ENCODE assay signal across 8 cellular contexts in genomic region chr3:4351164-4351855, GRCh38. TPM values are rescaled to one million over a fixed set of nuclear protein-coding genes. Genes with fewer than 3 reads are reported as not detected.
DNase-seq lines count a peak whose midpoint lies in the region; ATAC-seq lines count a peak whose summit lies in the region.

No MANE protein-coding gene starts in this region.

- DNase-seq in activated CD4-positive, alpha-beta T cell treated with anti-CD3 and anti-CD28 coated beads for 4 hours = peak; percentile 41 to 55
- DNase-seq in globus pallidus (ENCODE audit: low spot score) (peak; percentile 16), hepatic stellate cell (ENCODE audit: low spot score) (no peak), ureter (ENCODE audit: low spot score) (no peak), NCI-H187 (lab: John Stamatoyannopoulos, UW) (no peak)
- peak; percentile 7 to 62 for DNase-seq in stimulated activated CD4-positive, alpha-beta T cell treated with anti-CD3 and anti-CD28 coated beads, Interleukin-4, amount 100 ng/mL, for 4 hours

- ATAC-seq in GM18502 (IDR thresholded peaks at IDR 0.05; ENCODE audit: poor library complexity, unreplicated experiment) (peak; percentile 30), HG02943 (IDR thresholded peaks at IDR 0.05; ENCODE audit: low read depth, unreplicated experiment) (peak; percentile 31)

RNA-seq across cellular contexts. Expression of gene SETMAR, which starts 48.1 kb away (rescaled TPM):
- total RNA-seq in ureter = 19.8 TPM

Comparison
In these comparisons a context has a peak if more than half of its experiments do, and no peak if none do; other contexts are left out.
1. DNase-seq: peak in activated CD4-positive, alpha-beta T cell treated with anti-CD3 and anti-CD28 coated beads for 4 hours (2 of 2), globus pallidus (single experiment) and stimulated activated CD4-positive, alpha-beta T cell treated with anti-CD3 and anti-CD28 coated beads, Interleukin-4, amount 100 ng/mL, for 4 hours (2 of 2); none in hepatic stellate cell (single experiment), ureter (single experiment) and NCI-H187 (0 of 2).